Comparison of ENCODE assay signal across 14 cellular contexts in the genomic region with DNA sequence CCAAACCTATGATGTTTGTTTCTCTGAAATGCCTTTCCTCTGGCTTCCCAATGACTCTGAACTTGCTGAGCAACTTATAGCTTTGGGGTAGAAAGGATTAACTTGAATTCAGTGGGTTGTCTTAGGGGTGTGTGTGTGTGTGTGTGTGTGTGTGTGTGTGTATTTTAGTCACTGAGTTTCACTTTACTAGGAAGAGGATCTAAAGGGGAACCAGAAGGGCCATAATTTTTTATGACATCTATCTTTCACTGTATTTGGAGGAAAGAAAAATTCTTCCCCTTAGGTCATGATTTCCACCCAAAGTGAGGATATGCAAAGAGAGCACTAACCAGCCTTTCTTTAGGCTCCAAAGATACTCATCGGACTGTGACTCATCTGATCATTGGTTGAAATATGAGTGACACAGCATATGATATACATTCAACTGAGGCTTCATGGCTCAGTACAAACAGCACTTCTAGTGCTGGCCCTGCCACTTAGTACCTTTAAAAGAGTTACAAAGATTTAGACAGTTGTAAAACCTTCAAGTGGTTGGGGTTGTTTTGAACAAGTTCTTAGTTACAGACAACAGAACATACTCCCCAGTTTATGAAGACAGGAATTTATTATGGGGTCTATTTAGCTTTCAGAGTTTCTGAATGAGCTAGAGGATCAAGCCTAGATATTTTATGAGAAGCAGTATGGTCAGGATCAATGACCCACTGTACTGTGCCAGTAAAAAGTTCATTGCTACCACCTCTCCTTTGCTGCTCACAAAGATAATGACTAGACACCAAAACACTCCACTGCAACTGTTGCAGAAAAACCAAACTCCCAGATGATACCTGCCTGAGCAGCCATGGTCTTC.
A peak's percentile ranks its signal among the peaks of the same experiment; 100 is the strongest.
DNase-seq lines count a peak whose midpoint lies in the region; ATAC-seq and TF ChIP-seq lines count a peak whose summit lies in the region.
"Had no signal": no experiment of that assay in that cellular context is flagged by ENCODE, and none has a peak within 500 bp of the region (broad histone marks: within the 10 kb centered on the region; RNA-seq: fewer than 3 reads in every experiment).

No MANE protein-coding gene starts in this region.

- TF ChIP-seq CTCF in SK-N-SH (IDR thresholded peaks at IDR 0.05) (no peak), hepatocyte (IDR thresholded peaks at IDR 0.05; ENCODE audit: poor library complexity) (no peak)

- no peak for TF ChIP-seq RAD21 in SK-N-SH (IDR thresholded peaks at IDR 0.05; ENCODE audit: low read length)

- TF ChIP-seq EP300 in SK-N-SH (IDR thresholded peaks at IDR 0.05; ENCODE audit: borderline replicate concordance in 1 of 2, low read depth in 1 of 2, low read length in 1 of 2), result no peak

- H3K4me1 ChIP-seq in SK-N-SH (ENCODE audit: control insufficient read depth in 1 of 2, insufficient read depth in 2 of 2, low read depth in 1 of 2, low read length in 1 of 2) (no peaks in the 10 kb centered on the region; a peak in 1 of 4 replicates), hepatocyte (ENCODE audit: insufficient read depth) (peaks cover 15% of the 10 kb centered on the region)
- H3K4me1 ChIP-seq: BLaER1, gastroesophageal sphincter, neural progenitor cell, stomach had no signal

- no peak for ATAC-seq in HG03280 (IDR thresholded peaks at IDR 0.05; ENCODE audit: unreplicated experiment)
- ATAC-seq in HG02623 (IDR thresholded peaks at IDR 0.05; ENCODE audit: unreplicated experiment), result no peak
- ATAC-seq: gastroesophageal sphincter had no signal

- CTCF ChIA-PET in SK-N-SH (lab: Yijun Ruan, JAX), result no interaction called here

- WGBS in SK-N-SH (ENCODE audit: low lambda C conversion rate), result 78% methylated on average over 1 of the region's 1 CpG
- 77% methylated on average over 1 of the region's 1 CpG for WGBS in hepatocyte (ENCODE audit: low lambda C conversion rate, missing lambda C conversion rate)

- H3K36me3 ChIP-seq in SK-N-SH (replicated peaks in 1 of 2; ENCODE audit: control insufficient read depth in 1 of 2, insufficient read depth in 2 of 2, low read length in 1 of 2) (no peaks in the 10 kb centered on the region), hepatocyte (replicated peaks; ENCODE audit: insufficient read depth, low read depth) (no peaks in the 10 kb centered on the region)
- H3K36me3 ChIP-seq: neural progenitor cell had no signal

- H4K20me1 ChIP-seq in SK-N-SH (ENCODE audit: insufficient read depth) (no peaks in the 10 kb centered on the region), hepatocyte (ENCODE audit: insufficient read depth, poor library complexity, severe bottlenecking) (no peaks in the 10 kb centered on the region)
- H4K20me1 ChIP-seq: BLaER1 had no signal

- H3K4me3 ChIP-seq in SK-N-SH (ENCODE audit: low read depth in 2 of 2, low read length in 1 of 2) (no peak overlapping the region), hepatocyte (no peak overlapping the region)
- H3K4me3 ChIP-seq: BLaER1, gastroesophageal sphincter, neural progenitor cell, stomach had no signal

- H3K4me2 ChIP-seq in SK-N-SH (no peak overlapping the region), hepatocyte (peak overlapping the region; percentile 24)
- H3K4me2 ChIP-seq: BLaER1, neural progenitor cell had no signal

- H3K27me3 ChIP-seq in SK-N-SH (ENCODE audit: insufficient read depth) (no peaks in the 10 kb centered on the region), hepatocyte (no peaks in the 10 kb centered on the region)
- H3K27me3 ChIP-seq: BLaER1, gastroesophageal sphincter, neural progenitor cell, stomach had no signal

- DNase-seq in stimulated activated CD4-positive, alpha-beta T cell treated with anti-CD3 and anti-CD28 coated beads, Interleukin-4, amount 100 ng/mL, for 24 hours, result peak; percentile 14
- DNase-seq in stimulated activated CD4-positive, alpha-beta T cell treated with anti-CD3 and anti-CD28 coated beads, Interleukin-4, amount 100 ng/mL, for 1 hour, result no peak
- DNase-seq in SK-N-SH (no peak), hepatocyte (ENCODE audit: low spot score) (no peak), SHP77 treated with DMSO at 0.1 percent for 48 hours (lab: John Stamatoyannopoulos, UW) (no peak), NCI-H524 (lab: John Stamatoyannopoulos, UW) (no peak)
- DNase-seq: KG1, NCI-H2107, stomach had no signal

- no peaks in the 10 kb centered on the region for H3K9me2 ChIP-seq in SK-N-SH
- no peaks in the 10 kb centered on the region for H3K9me2 ChIP-seq in hepatocyte (replicated peaks; ENCODE audit: insufficient read depth)

- H3K79me2 ChIP-seq in SK-N-SH (ENCODE audit: insufficient read depth) (no peaks in the 10 kb centered on the region), hepatocyte (no peaks in the 10 kb centered on the region)

- H3F3A ChIP-seq in SK-N-SH (replicated peaks; ENCODE audit: insufficient read depth), result no peaks in the 10 kb centered on the region

- H3K9ac ChIP-seq in SK-N-SH, result no peak overlapping the region
- H3K9ac ChIP-seq: BLaER1, neural progenitor cell had no signal

- H3K9me3 ChIP-seq in SK-N-SH (no peaks in the 10 kb centered on the region), hepatocyte (ENCODE audit: low read depth) (no peaks in the 10 kb centered on the region)
- H3K9me3 ChIP-seq: BLaER1, gastroesophageal sphincter, stomach had no signal

- no peak overlapping the region for H2AFZ ChIP-seq in SK-N-SH (ENCODE audit: low read depth)
- no peak overlapping the region for H2AFZ ChIP-seq in hepatocyte
- H2AFZ ChIP-seq: neural progenitor cell had no signal

- peak overlapping the region in 1 of 2 experiments; percentile 40; a peak in 1 of 4 replicates for H3K27ac ChIP-seq in SK-N-SH (ENCODE audit: low read depth in 2 of 2, low read length in 1 of 2)
- H3K27ac ChIP-seq in hepatocyte, result peak overlapping the region; percentile 27
- H3K27ac ChIP-seq: BLaER1, gastroesophageal sphincter, neural progenitor cell, stomach had no signal

- POLR2A ChIA-PET in SK-N-SH (lab: Yijun Ruan, JAX), result no interaction called here

TF ChIP-seq in SK-N-SH, 30 proteins besides CTCF, POLR2A, EP300 and RAD21:
- TF ChIP-seq SMC3 (IDR thresholded peaks at IDR 0.05; ENCODE audit: low read depth, low read length), result no peak
- TF ChIP-seq, protein P1, sequence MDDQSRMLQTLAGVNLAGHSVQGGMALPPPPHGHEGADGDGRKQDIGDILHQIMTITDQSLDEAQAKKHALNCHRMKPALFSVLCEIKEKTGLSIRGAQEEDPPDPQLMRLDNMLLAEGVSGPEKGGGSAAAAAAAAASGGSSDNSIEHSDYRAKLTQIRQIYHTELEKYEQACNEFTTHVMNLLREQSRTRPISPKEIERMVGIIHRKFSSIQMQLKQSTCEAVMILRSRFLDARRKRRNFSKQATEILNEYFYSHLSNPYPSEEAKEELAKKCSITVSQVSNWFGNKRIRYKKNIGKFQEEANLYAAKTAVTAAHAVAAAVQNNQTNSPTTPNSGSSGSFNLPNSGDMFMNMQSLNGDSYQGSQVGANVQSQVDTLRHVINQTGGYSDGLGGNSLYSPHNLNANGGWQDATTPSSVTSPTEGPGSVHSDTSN (IDR thresholded peaks at IDR 0.05), result 0 out of 2 replicates have a peak, but pooled peaks have one; percentile 8
